ENCODE assay signal across 1 cellular context in the genomic region with DNA sequence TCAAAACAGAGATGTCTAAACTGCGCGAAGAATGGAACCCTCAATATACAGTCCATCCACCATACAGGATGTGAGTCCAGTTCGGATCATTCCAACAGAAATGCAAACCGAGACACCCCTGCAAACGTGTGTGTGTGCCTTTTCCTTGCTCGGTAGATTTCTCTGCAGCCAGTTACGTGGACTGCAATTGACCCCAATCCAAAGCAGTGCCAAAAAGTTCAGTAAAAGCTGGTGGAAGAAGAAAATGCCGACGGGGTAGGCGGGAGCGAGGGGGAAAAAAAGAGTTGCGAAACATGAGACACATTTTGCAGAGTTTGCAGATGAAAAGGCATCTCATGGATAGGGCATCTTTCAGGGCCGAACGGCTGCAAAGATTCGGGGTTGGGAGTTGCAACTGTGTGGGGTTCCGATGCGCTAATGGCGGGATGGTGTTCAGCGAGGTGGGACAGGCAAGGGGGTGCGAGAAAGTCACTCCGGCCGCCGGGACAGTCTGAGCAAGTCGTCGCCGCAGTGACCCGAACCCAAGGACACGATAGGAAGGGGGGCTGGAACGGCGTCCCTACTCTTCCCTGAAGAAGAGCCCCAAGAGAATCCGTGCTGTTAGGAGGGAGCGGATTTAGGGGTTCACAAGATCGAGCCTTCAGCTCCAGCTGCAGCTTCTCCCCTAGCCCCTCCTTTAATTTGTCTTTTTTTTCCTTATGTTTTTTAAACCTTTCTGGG.
TF ChIP-seq lines count a peak whose summit lies in the region.

No MANE protein-coding gene starts in this region.

TF ChIP-seq in endothelial cell of umbilical vein, 7 proteins besides CTCF, POLR2A, EP300 and RAD21:
- TF ChIP-seq MYC (IDR thresholded peaks at IDR 0.05; ENCODE audit: low read depth, low read length) (no peak), EZH2 (IDR thresholded peaks at IDR 0.05; ENCODE audit: borderline replicate concordance, low read depth, low read length, severe bottlenecking) (peak; percentile 93), FOS (IDR thresholded peaks at IDR 0.05; ENCODE audit: borderline replicate concordance, insufficient read depth, low read length) (no peak)
TF ChIP-seq in endothelial cell of umbilical vein: peak in this region for 1.
